In the genomic region with DNA sequence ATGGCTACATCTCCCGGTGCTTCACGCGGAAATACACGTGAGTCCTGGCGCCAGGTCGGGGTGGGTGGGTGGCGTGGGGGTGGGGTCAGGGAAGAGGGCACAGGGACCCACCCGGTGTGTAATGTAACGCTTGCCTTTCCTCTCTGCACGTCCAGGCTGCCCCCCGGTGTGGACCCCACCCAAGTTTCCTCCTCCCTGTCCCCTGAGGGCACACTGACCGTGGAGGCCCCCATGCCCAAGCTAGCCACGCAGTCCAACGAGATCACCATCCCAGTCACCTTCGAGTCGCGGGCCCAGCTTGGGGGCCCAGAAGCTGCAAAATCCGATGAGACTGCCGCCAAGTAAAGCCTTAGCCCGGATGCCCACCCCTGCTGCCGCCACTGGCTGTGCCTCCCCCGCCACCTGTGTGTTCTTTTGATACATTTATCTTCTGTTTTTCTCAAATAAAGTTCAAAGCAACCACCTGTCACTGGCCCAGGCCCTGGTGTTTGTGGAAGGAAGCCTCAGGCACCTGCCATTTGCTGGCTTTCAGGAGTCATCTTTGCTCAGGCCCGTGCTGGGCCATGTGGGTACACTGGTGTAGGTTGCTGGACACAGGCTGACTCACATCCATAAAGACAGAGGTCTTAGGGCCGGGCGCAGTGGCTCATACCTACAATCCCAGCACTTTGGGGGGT, we compare ENCODE assay signal across 8 cellular contexts. TPM values are rescaled to one million over a fixed set of nuclear protein-coding genes. Genes with fewer than 3 reads are reported as not detected.
DNase-seq lines count a peak whose midpoint lies in the region; ATAC-seq lines count a peak whose summit lies in the region.

No MANE protein-coding gene starts in this region.

- H3K36me3 Mint-ChIP-seq in activated T-helper 1 cell treated with anti-CD3 and anti-CD28 coated beads, Interleukin-12 subunit alpha, Interleukin-12 subunit beta, Interleukin-2, Interleukin-4 antibody, amounts not matched to agents 30 ng/mL and 10 ng/mL and 1 ng/mL, durations not matched to agents 14 hours and 24 hours and 36 hours (ENCODE audit: low read depth) = peaks cover 4% of the 10 kb centered on the region

- H3K4me1 Mint-ChIP-seq in activated T-helper 1 cell treated with anti-CD3 and anti-CD28 coated beads, Interleukin-12 subunit alpha, Interleukin-12 subunit beta, Interleukin-2, Interleukin-4 antibody, amounts not matched to agents 30 ng/mL and 10 ng/mL and 1 ng/mL, durations not matched to agents 14 hours and 24 hours and 36 hours (ENCODE audit: low read depth) = peaks cover 17% of the 10 kb centered on the region

- peaks cover 3% of the 10 kb centered on the region; the same call in 1 of the 2 replicates for H3K4me1 ChIP-seq in iPS-20b (ENCODE audit: insufficient read depth, low read length)

- peak overlapping the region; percentile 89 for H3K4me3 Mint-ChIP-seq in activated T-helper 1 cell treated with anti-CD3 and anti-CD28 coated beads, Interleukin-12 subunit alpha, Interleukin-12 subunit beta, Interleukin-2, Interleukin-4 antibody, amounts not matched to agents 30 ng/mL and 10 ng/mL and 1 ng/mL, durations not matched to agents 14 hours and 24 hours and 36 hours

- H3K9me3 Mint-ChIP-seq in activated T-helper 1 cell treated with anti-CD3 and anti-CD28 coated beads, Interleukin-12 subunit alpha, Interleukin-12 subunit beta, Interleukin-2, Interleukin-4 antibody, amounts not matched to agents 30 ng/mL and 10 ng/mL and 1 ng/mL, durations not matched to agents 14 hours and 24 hours and 36 hours = no peaks in the 10 kb centered on the region

- peak overlapping the region; percentile 68; the same call in 1 of the 2 replicates for H3K9ac ChIP-seq in iPS-20b (ENCODE audit: low read depth, low read length)

- H3K4me3 ChIP-seq in iPS-20b (ENCODE audit: low read length) = peak overlapping the region; percentile 58; the same call in 1 of the 2 replicates

- H3K27ac ChIP-seq in iPS-20b (ENCODE audit: low read length) = no peak overlapping the region

- peak; percentile 15 for DNase-seq in stimulated activated CD4-positive, alpha-beta T cell treated with anti-CD3 and anti-CD28 coated beads, Interleukin-4, amount 100 ng/mL, for 24 hours
- no peak for DNase-seq in stimulated activated CD4-positive, alpha-beta T cell treated with anti-CD3 and anti-CD28 coated beads, Interleukin-1b, Interleukin-23, amount 100 ng/mL, for 48 hours
- DNase-seq in activated T-helper 1 cell treated with anti-CD3 and anti-CD28 coated beads, Interleukin-12 subunit alpha, Interleukin-12 subunit beta, Interleukin-2, Interleukin-4 antibody, amounts not matched to agents 30 ng/mL and 10 ng/mL and 1 ng/mL, durations not matched to agents 14 hours and 24 hours and 36 hours (ENCODE audit: low spot score) = no peak
- DNase-seq in stimulated activated naive CD8-positive, alpha-beta T cell treated with anti-CD3 and anti-CD28 coated beads, Interleukin-15, Interleukin-2, amounts not matched to agents 100 U/mL and 50 U/mL, for 24 hours = peak; percentile 30
- no peak for DNase-seq in activated effector memory CD4-positive, alpha-beta T cell treated with Interleukin-2 at 50 U/mL for 16 hours
- no peak for DNase-seq in NK-92 treated with Interleukin-12 subunit alpha and Interleukin-12 subunit beta, amount 100 ng/mL, for 24 hours (lab: John Stamatoyannopoulos, UW)

- H3K27ac Mint-ChIP-seq in activated T-helper 1 cell treated with anti-CD3 and anti-CD28 coated beads, Interleukin-12 subunit alpha, Interleukin-12 subunit beta, Interleukin-2, Interleukin-4 antibody, amounts not matched to agents 30 ng/mL and 10 ng/mL and 1 ng/mL, durations not matched to agents 14 hours and 24 hours and 36 hours = peak overlapping the region; percentile 90

- no peaks in the 10 kb centered on the region; the same call in 1 of the 2 replicates for H3K36me3 ChIP-seq in iPS-20b (ENCODE audit: insufficient read depth, low read depth, low read length)

- peaks cover 19% of the 10 kb centered on the region for H3K27me3 Mint-ChIP-seq in activated T-helper 1 cell treated with anti-CD3 and anti-CD28 coated beads, Interleukin-12 subunit alpha, Interleukin-12 subunit beta, Interleukin-2, Interleukin-4 antibody, amounts not matched to agents 30 ng/mL and 10 ng/mL and 1 ng/mL, durations not matched to agents 14 hours and 24 hours and 36 hours (ENCODE audit: insufficient read depth)

- no peaks in the 10 kb centered on the region for H3K9me3 ChIP-seq in iPS-20b (ENCODE audit: insufficient read depth, low read depth, low read length)

- intact Hi-C loops in activated T-helper 1 cell treated with anti-CD3 and anti-CD28 coated beads, Interleukin-12 subunit alpha, Interleukin-12 subunit beta, Interleukin-2, Interleukin-4 antibody, amounts not matched to agents 30 ng/mL and 10 ng/mL and 1 ng/mL, durations not matched to agents 14 hours and 24 hours and 36 hours (cut with micrococcal nuclease) = loop anchor here (1.0 kb wide), 3 partner anchors 10 to 14 kb away; no protein-coding TSS in a partner anchor

- H3K27me3 ChIP-seq in iPS-20b (ENCODE audit: insufficient read depth, low read length) = peaks cover 16% of the 10 kb centered on the region

- ATAC-seq in stimulated activated naive CD8-positive, alpha-beta T cell treated with anti-CD3 and anti-CD28 coated beads, Interleukin-15, Interleukin-2, amounts not matched to agents 100 U/mL and 50 U/mL, for 24 hours = no peak
- no peak for ATAC-seq in GM18519 (IDR thresholded peaks at IDR 0.05; ENCODE audit: low FRiP score, unreplicated experiment)

RNA-seq across cellular contexts. Expression of a gene that starts 1.5 kb away (rescaled TPM):
- total RNA-seq in activated T-helper 1 cell treated with anti-CD3 and anti-CD28 coated beads, Interleukin-12 subunit alpha, Interleukin-12 subunit beta, Interleukin-2, Interleukin-4 antibody, amounts not matched to agents 30 ng/mL and 10 ng/mL and 1 ng/mL, durations not matched to agents 14 hours and 24 hours and 36 hours = 78.4 and 87.2 TPM in 2 replicates

RNA-seq across cellular contexts. Expression of a gene that starts 54.8 kb away (rescaled TPM):
- 165 and 167 TPM in 2 replicates for total RNA-seq in activated T-helper 1 cell treated with anti-CD3 and anti-CD28 coated beads, Interleukin-12 subunit alpha, Interleukin-12 subunit beta, Interleukin-2, Interleukin-4 antibody, amounts not matched to agents 30 ng/mL and 10 ng/mL and 1 ng/mL, durations not matched to agents 14 hours and 24 hours and 36 hours

Comparison
In these comparisons a context has a peak if more than half of its experiments do, and no peak if none do; other contexts are left out.
1. DNase-seq: peak in stimulated activated CD4-positive, alpha-beta T cell treated with anti-CD3 and anti-CD28 coated beads, Interleukin-4, amount 100 ng/mL, for 24 hours (single experiment) and stimulated activated naive CD8-positive, alpha-beta T cell treated with anti-CD3 and anti-CD28 coated beads, Interleukin-15, Interleukin-2, amounts not matched to agents 100 U/mL and 50 U/mL, for 24 hours (single experiment); none in stimulated activated CD4-positive, alpha-beta T cell treated with anti-CD3 and anti-CD28 coated beads, Interleukin-1b, Interleukin-23, amount 100 ng/mL, for 48 hours (single experiment), activated T-helper 1 cell treated with anti-CD3 and anti-CD28 coated beads, Interleukin-12 subunit alpha, Interleukin-12 subunit beta, Interleukin-2, Interleukin-4 antibody, amounts not matched to agents 30 ng/mL and 10 ng/mL and 1 ng/mL, durations not matched to agents 14 hours and 24 hours and 36 hours (single experiment), activated effector memory CD4-positive, alpha-beta T cell treated with Interleukin-2 at 50 U/mL for 16 hours (single experiment) and NK-92 treated with Interleukin-12 subunit alpha and Interleukin-12 subunit beta, amount 100 ng/mL, for 24 hours (single experiment).